8 cellular contexts compared by ENCODE assay signal in the genomic region with DNA sequence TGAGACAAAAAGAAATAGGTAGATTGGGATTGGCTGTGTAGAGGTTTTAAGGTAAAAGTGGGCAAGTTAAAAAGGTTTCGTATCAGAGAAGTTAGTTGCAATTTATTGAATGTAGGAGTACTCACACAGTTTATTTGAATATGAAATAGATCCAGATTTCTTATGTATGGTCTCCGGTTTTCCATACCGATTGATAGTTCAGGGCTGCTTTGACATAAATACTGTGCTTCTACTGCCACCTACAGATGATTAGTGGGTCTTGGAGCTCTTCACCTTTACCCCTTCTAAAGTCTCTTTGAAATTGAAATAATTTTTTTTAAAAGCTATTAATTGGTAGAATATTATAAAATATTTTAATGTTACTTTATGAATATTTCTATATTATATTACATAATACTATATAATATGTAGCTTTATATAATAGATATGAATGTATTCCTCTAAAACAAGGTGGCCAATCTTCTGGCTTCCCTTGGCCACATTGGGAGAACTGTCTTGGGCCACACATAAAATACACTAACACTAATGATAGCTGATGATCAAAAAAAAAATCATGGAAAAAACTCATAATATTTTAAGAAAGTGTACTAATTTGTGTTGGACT. TPM values are rescaled to one million over a fixed set of nuclear protein-coding genes. Genes with fewer than 3 reads are reported as not detected.
DNase-seq lines count a peak whose midpoint lies in the region; ATAC-seq, FAIRE-seq and TF ChIP-seq lines count a peak whose summit lies in the region.

No MANE protein-coding gene starts in this region.

- no peak overlapping the region for H3K4me3 Mint-ChIP-seq in activated T-cell treated with anti-CD3 and anti-CD28 coated beads, Interleukin-2, amount 50 U/mL, for 24 hours
- no peak overlapping the region for H3K4me3 Mint-ChIP-seq in natural killer cell treated with Interleukin-12 subunit alpha and Interleukin-12 subunit beta and Interleukin-15 and Interleukin-18, amount 100 ng/mL, for 72 hours

- no peaks in the 10 kb centered on the region for H3K27me3 ChIP-seq in endothelial cell of umbilical vein (ENCODE audit: control insufficient read depth in 2 of 2, insufficient read depth in 2 of 2, low read length in 2 of 2)

- peak; percentile 55 for FAIRE-seq in endothelial cell of umbilical vein (lab: Jason Lieb, UNC)

- H3K9ac ChIP-seq in endothelial cell of umbilical vein (replicated peaks; ENCODE audit: extremely low read depth, insufficient read depth, low read length): no peak overlapping the region

- no peak for TF ChIP-seq EP300 in Ishikawa (IDR thresholded peaks at IDR 0.05; ENCODE audit: borderline replicate concordance)

- no peaks in the 10 kb centered on the region for H3K9me3 Mint-ChIP-seq in activated T-cell treated with anti-CD3 and anti-CD28 coated beads, Interleukin-2, amount 50 U/mL, for 24 hours
- H3K9me3 Mint-ChIP-seq in natural killer cell treated with Interleukin-12 subunit alpha and Interleukin-12 subunit beta and Interleukin-15 and Interleukin-18, amount 100 ng/mL, for 72 hours: no peaks in the 10 kb centered on the region

- no peak overlapping the region for H3K4me2 ChIP-seq in endothelial cell of umbilical vein (ENCODE audit: insufficient read depth, low read length)

- H3K4me1 Mint-ChIP-seq in activated T-cell treated with anti-CD3 and anti-CD28 coated beads, Interleukin-2, amount 50 U/mL, for 24 hours (ENCODE audit: low read depth): peaks cover 76% of the 10 kb centered on the region
- peaks cover 35 to 56% of the 10 kb centered on the region in 2 donors for H3K4me1 Mint-ChIP-seq in natural killer cell treated with Interleukin-12 subunit alpha and Interleukin-12 subunit beta and Interleukin-15 and Interleukin-18, amount 100 ng/mL, for 72 hours (ENCODE audit: low read depth in 2 of 2)

- H3K27ac Mint-ChIP-seq in activated T-cell treated with anti-CD3 and anti-CD28 coated beads, Interleukin-2, amount 50 U/mL, for 24 hours: peak overlapping the region; percentile 97
- peak overlapping the region; percentile 9 to 11 for H3K27ac Mint-ChIP-seq in natural killer cell treated with Interleukin-12 subunit alpha and Interleukin-12 subunit beta and Interleukin-15 and Interleukin-18, amount 100 ng/mL, for 72 hours

- TF ChIP-seq POLR2A in endothelial cell of umbilical vein (IDR thresholded peaks at IDR 0.05; ENCODE audit: low read depth, low read length): no peak

- H4K20me1 ChIP-seq in endothelial cell of umbilical vein (replicated peaks; ENCODE audit: control insufficient read depth, extremely low read depth, insufficient read depth, low read length): no peaks in the 10 kb centered on the region

- peak; percentile 74 for TF ChIP-seq RAD21 in Ishikawa (IDR thresholded peaks at IDR 0.05; ENCODE audit: low read depth)

- no peak overlapping the region for H2AFZ ChIP-seq in endothelial cell of umbilical vein (ENCODE audit: low read depth, low read length)

- CTCF ChIA-PET in endothelial cell of umbilical vein (lab: Charles Lee): interaction anchor here (0.6 to 9.8 kb wide), 38 partner anchors 9 to 470 kb away, joined by 3 to 289 read pairs (median 4); a partner anchor contains a TSS

- dilution Hi-C loops in endothelial cell of umbilical vein (cut with MboI; ENCODE audit: extremely low pct_ligation_motif_present, low sequenced_read_pairs): loop anchor here (25.0 kb wide), 1 partner anchor 104 kb away; no protein-coding TSS in a partner anchor

- H3K79me2 ChIP-seq in endothelial cell of umbilical vein (ENCODE audit: control insufficient read depth, insufficient read depth, low read length): no peaks in the 10 kb centered on the region

- H3K9me1 ChIP-seq in endothelial cell of umbilical vein (replicated peaks; ENCODE audit: control insufficient read depth, extremely low read depth, insufficient read depth, low read length): no peaks in the 10 kb centered on the region

- H3K4me3 ChIP-seq in endothelial cell of umbilical vein (replicated peaks in 1 of 3; ENCODE audit: insufficient read depth in 1 of 3, low read depth in 1 of 3, low read length in 3 of 3): no peak overlapping the region

- peaks cover 62% of the 10 kb centered on the region for H3K36me3 Mint-ChIP-seq in activated T-cell treated with anti-CD3 and anti-CD28 coated beads, Interleukin-2, amount 50 U/mL, for 24 hours (ENCODE audit: low read depth)
- H3K36me3 Mint-ChIP-seq in natural killer cell treated with Interleukin-12 subunit alpha and Interleukin-12 subunit beta and Interleukin-15 and Interleukin-18, amount 100 ng/mL, for 72 hours: no peaks in the 10 kb centered on the region

- BruUV-seq in endothelial cell of umbilical vein (replicated peaks; lab: Mats Ljungman, UMichigan): no TSS peak

- POLR2A ChIA-PET in endothelial cell of umbilical vein (lab: Charles Lee): no interaction called here

- peaks cover 0 to 2% of the 10 kb centered on the region in 2 experiments for H3K36me3 ChIP-seq in endothelial cell of umbilical vein (ENCODE audit: control insufficient read depth in 2 of 2, extremely low read depth in 1 of 2, insufficient read depth in 2 of 2, low read length in 2 of 2)

- TF ChIP-seq CTCF in endothelial cell of umbilical vein (IDR thresholded peaks at IDR 0.05; ENCODE audit: extremely low read depth in 1 of 2, insufficient read depth in 1 of 2, low read depth in 1 of 2, low read length in 2 of 2): peak; percentile 29 to 50

- H3K9me3 ChIP-seq in endothelial cell of umbilical vein (replicated peaks; ENCODE audit: control insufficient read depth, insufficient read depth, low read length): no peaks in the 10 kb centered on the region

- peak in 1 of 2 donors; percentile 67 for ATAC-seq in natural killer cell treated with Interleukin-12 subunit alpha and Interleukin-12 subunit beta and Interleukin-15 and Interleukin-18, amount 100 ng/mL, for 72 hours
- no peak for ATAC-seq in GM18502 (IDR thresholded peaks at IDR 0.05; ENCODE audit: poor library complexity, unreplicated experiment)

- no peak overlapping the region for H3K27ac ChIP-seq in endothelial cell of umbilical vein (ENCODE audit: insufficient read depth, low read depth, low read length)

- no peak for DNase-seq in activated T-cell treated with anti-CD3 and anti-CD28 coated beads, Interleukin-2, amount 50 U/mL, for 24 hours
- no peak for DNase-seq in activated T-cell treated with anti-CD3 and anti-CD28 coated beads for 4 hours
- peak; percentile 36 for DNase-seq in SHP77 treated with DMSO at 0.1 percent for 48 hours (lab: John Stamatoyannopoulos, UW)
- peak; percentile 64 for DNase-seq in endothelial cell of umbilical vein (ENCODE audit: low read depth, low spot score)
- DNase-seq in natural killer cell treated with Interleukin-12 subunit alpha and Interleukin-12 subunit beta and Interleukin-15 and Interleukin-18, amount 100 ng/mL, for 72 hours (ENCODE audit: low spot score): no peak
- DNase-seq in NCI-H128 (lab: John Stamatoyannopoulos, UW; ENCODE audit: unreplicated experiment): no peak

- peaks cover 9% of the 10 kb centered on the region for H3K4me1 ChIP-seq in endothelial cell of umbilical vein (ENCODE audit: control insufficient read depth, extremely low read depth, insufficient read depth, low read length)

- no peaks in the 10 kb centered on the region for H3K27me3 Mint-ChIP-seq in activated T-cell treated with anti-CD3 and anti-CD28 coated beads, Interleukin-2, amount 50 U/mL, for 24 hours
- no peaks in the 10 kb centered on the region for H3K27me3 Mint-ChIP-seq in natural killer cell treated with Interleukin-12 subunit alpha and Interleukin-12 subunit beta and Interleukin-15 and Interleukin-18, amount 100 ng/mL, for 72 hours

- intact Hi-C loops in endothelial cell of umbilical vein (cut with micrococcal nuclease): loop anchor here (1.0 to 10.0 kb wide), 4 partner anchors 65 to 231 kb away; a partner anchor contains a TSS

TF ChIP-seq in Ishikawa, 13 proteins besides CTCF, POLR2A, EP300 and RAD21:
- no peak for TF ChIP-seq CREB1 (IDR thresholded peaks at IDR 0.05; ENCODE audit: low read depth)

TF ChIP-seq in endothelial cell of umbilical vein, 7 proteins besides CTCF, POLR2A, EP300 and RAD21 (continues in another document):
- TF ChIP-seq POLR2AphosphoS5 (IDR thresholded peaks at IDR 0.05; ENCODE audit: insufficient read depth, low read depth, low read length) (no peak), JUN (IDR thresholded peaks at IDR 0.05; ENCODE audit: borderline replicate concordance, insufficient read depth, insufficient read length, low read depth) (no peak), GATA2 (IDR thresholded peaks at IDR 0.05; ENCODE audit: insufficient read depth, insufficient read length, low read depth, low read length) (no peak), FOS (IDR thresholded peaks at IDR 0.05; ENCODE audit: borderline replicate concordance, insufficient read depth, low read length) (no peak), EZH2 (IDR thresholded peaks at IDR 0.05; ENCODE audit: borderline replicate concordance, low read depth, low read length, severe bottlenecking) (no peak)
- TF ChIP-seq, protein P1, sequence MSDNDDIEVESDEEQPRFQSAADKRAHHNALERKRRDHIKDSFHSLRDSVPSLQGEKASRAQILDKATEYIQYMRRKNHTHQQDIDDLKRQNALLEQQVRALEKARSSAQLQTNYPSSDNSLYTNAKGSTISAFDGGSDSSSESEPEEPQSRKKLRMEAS (IDR thresholded peaks at IDR 0.05; ENCODE audit: insufficient read depth, insufficient read length): no peak

RNA-seq across cellular contexts. Expression of a gene that starts 7.7 kb away (rescaled TPM):
- not detected in 2 replicates for total RNA-seq in endothelial cell of umbilical vein
- polyA plus RNA-seq in endothelial cell of umbilical vein: not detected in 2 replicates
- not detected in 2 replicates for polyA plus RNA-seq in endothelial cell of umbilical vein (2011; cell fraction: cytosol; rRNA removed)
- not detected in 2 replicates for polyA plus RNA-seq in endothelial cell of umbilical vein (2011; cell fraction: nucleus; rRNA removed)
- polyA plus RNA-seq in endothelial cell of umbilical vein (2012): not detected in 2 replicates
- polyA minus RNA-seq in endothelial cell of umbilical vein: not detected in 2 replicates
- polyA minus RNA-seq in endothelial cell of umbilical vein (2011; cell fraction: cytosol; rRNA and poly(A)+ RNA removed): not detected
- polyA minus RNA-seq in endothelial cell of umbilical vein (2011; cell fraction: nucleus; rRNA and poly(A)+ RNA removed): not detected in 2 replicates
- 10 to 100 TPM; 13.0 to 20.6 TPM for total RNA-seq in natural killer cell treated with Interleukin-12 subunit alpha and Interleukin-12 subunit beta and Interleukin-15 and Interleukin-18, amount 100 ng/mL, for 72 hours

RNA-seq across cellular contexts. Expression of a gene that starts 41.3 kb away (rescaled TPM):
- total RNA-seq in endothelial cell of umbilical vein: not detected in 2 replicates
- polyA plus RNA-seq in endothelial cell of umbilical vein: 0.14 and 0.23 TPM in 2 replicates
- 0.27 and 0.72 TPM in 2 replicates for polyA plus RNA-seq in endothelial cell of umbilical vein (2011; cell fraction: cytosol; rRNA removed)
- polyA plus RNA-seq in endothelial cell of umbilical vein (2011; cell fraction: nucleus; rRNA removed): 0.33 and 0.67 TPM in 2 replicates
- 0.15 and 0.16 TPM in 2 replicates for polyA plus RNA-seq in endothelial cell of umbilical vein (2012)
- polyA minus RNA-seq in endothelial cell of umbilical vein: 0.38 TPM in 1 of 2 replicates, not detected in the other
- not detected for polyA minus RNA-seq in endothelial cell of umbilical vein (2011; cell fraction: cytosol; rRNA and poly(A)+ RNA removed)
- 0.67 and 0.72 TPM in 2 replicates for polyA minus RNA-seq in endothelial cell of umbilical vein (2011; cell fraction: nucleus; rRNA and poly(A)+ RNA removed)
- total RNA-seq in natural killer cell treated with Interleukin-12 subunit alpha and Interleukin-12 subunit beta and Interleukin-15 and Interleukin-18, amount 100 ng/mL, for 72 hours: 10 to 100 TPM in 1 of 2 donors, 1 to 10 TPM in 1; 5.4 to 10.2 TPM

Comparison
In these comparisons a context has a peak if more than half of its experiments do, and no peak if none do; other contexts are left out.
1. DNase-seq: peak in SHP77 treated with DMSO at 0.1 percent for 48 hours (single experiment) and endothelial cell of umbilical vein (single experiment); none in activated T-cell treated with anti-CD3 and anti-CD28 coated beads, Interleukin-2, amount 50 U/mL, for 24 hours (single experiment), activated T-cell treated with anti-CD3 and anti-CD28 coated beads for 4 hours (single experiment), natural killer cell treated with Interleukin-12 subunit alpha and Interleukin-12 subunit beta and Interleukin-15 and Interleukin-18, amount 100 ng/mL, for 72 hours (single experiment) and NCI-H128 (single experiment).
2. RNA of a gene that starts 7.7 kb away (total RNA-seq): 13.0 to 20.6 TPM in natural killer cell treated with Interleukin-12 subunit alpha and Interleukin-12 subunit beta and Interleukin-15 and Interleukin-18, amount 100 ng/mL, for 72 hours; not detected in endothelial cell of umbilical vein; every median in the first group is over 10 times any median in the second.